Comparison of ENCODE assay signal across 8 cellular contexts in genomic region chr22:41834005-41834975, GRCh38. TPM values are rescaled to one million over a fixed set of nuclear protein-coding genes. Genes with fewer than 3 reads are reported as not detected.
DNase-seq lines count a peak whose midpoint lies in the region; ATAC-seq and TF ChIP-seq lines count a peak whose summit lies in the region.

No MANE protein-coding gene starts in this region.

- no peaks in the 10 kb centered on the region for H3K9me3 ChIP-seq in BLaER1

- peaks cover 71% of the 10 kb centered on the region for H3K4me1 ChIP-seq in BLaER1

- H4K20me1 ChIP-seq in BLaER1, result peaks cover 54% of the 10 kb centered on the region

- H3K4me3 ChIP-seq in BLaER1, result peak overlapping the region; percentile 98

- H3K27ac Mint-ChIP-seq in brain (peak overlapping the region; percentile 97 to 100 (median 99)), mesothelial cell of epicardium (peak overlapping the region; percentile 98)

- DNase-seq in KBM-7 (peak; percentile 38), mesothelial cell of epicardium (ENCODE audit: low spot score in 2 of 2, unreplicated experiment in 2 of 2) (no peak), DMS79 (lab: John Stamatoyannopoulos, UW) (no peak)

- H3K4me2 ChIP-seq in BLaER1, result peak overlapping the region; percentile 88

- TF ChIP-seq CTCF in brain (conservative IDR thresholded peaks at IDR 0.05) (no peak), mesothelial cell of epicardium (IDR thresholded peaks at IDR 0.05; ENCODE audit: unreplicated experiment) (no peak)

- H3K36me3 Mint-ChIP-seq in brain, result peaks cover 45% of the 10 kb centered on the region
- peaks cover 16% of the 10 kb centered on the region for H3K36me3 Mint-ChIP-seq in mesothelial cell of epicardium

- H3K4me3 Mint-ChIP-seq in brain (peak overlapping the region; percentile 95 to 100 (median 99)), mesothelial cell of epicardium (peak overlapping the region; percentile 89)

- H3K27me3 ChIP-seq in BLaER1, result no peaks in the 10 kb centered on the region

- H3K36me3 ChIP-seq in BLaER1, result peaks cover 39% of the 10 kb centered on the region

- in situ Hi-C loops in KBM-7 (cut with MboI; ENCODE audit: low pct_unique_long_range_greater_than_20kb, low sequenced_read_pairs), result no loop called here

- H3K27me3 Mint-ChIP-seq in brain, result peaks cover 13% of the 10 kb centered on the region
- no peaks in the 10 kb centered on the region for H3K27me3 Mint-ChIP-seq in mesothelial cell of epicardium (ENCODE audit: low read depth)

- peaks cover 83% of the 10 kb centered on the region for H3K4me1 Mint-ChIP-seq in brain
- peaks cover 31% of the 10 kb centered on the region for H3K4me1 Mint-ChIP-seq in mesothelial cell of epicardium

- H3K27ac ChIP-seq in BLaER1, result peak overlapping the region; percentile 97

- H3K9me3 Mint-ChIP-seq in brain (peaks cover 0 to 17% (median 0%) of the 10 kb centered on the region in 5 experiments), mesothelial cell of epicardium (no peaks in the 10 kb centered on the region)

- ATAC-seq in GM19455 (IDR thresholded peaks at IDR 0.05; ENCODE audit: unreplicated experiment) (no peak), GM19035 (IDR thresholded peaks at IDR 0.05; ENCODE audit: unreplicated experiment) (no peak), GM21515 (IDR thresholded peaks at IDR 0.05; ENCODE audit: unreplicated experiment) (no peak)

- peak overlapping the region; percentile 96 for H3K9ac ChIP-seq in BLaER1

RNA-seq across cellular contexts. Expression of gene SREBF2, which starts 1.4 kb away (rescaled TPM):
- 115 TPM for polyA plus RNA-seq in brain (ENCODE audit: insufficient read depth, low read depth, low replicate concordance)
- total RNA-seq in mesothelial cell of epicardium, result 127 to 130 TPM (median 129 TPM) in 3 replicates

RNA-seq across cellular contexts. Expression of gene CCDC134, which starts 33.8 kb away (rescaled TPM):
- polyA plus RNA-seq in brain (ENCODE audit: insufficient read depth, low read depth, low replicate concordance), result 3.7 TPM
- total RNA-seq in mesothelial cell of epicardium, result 16.9 to 19.1 TPM (median 18.4 TPM) in 3 replicates
